In the genomic region with DNA sequence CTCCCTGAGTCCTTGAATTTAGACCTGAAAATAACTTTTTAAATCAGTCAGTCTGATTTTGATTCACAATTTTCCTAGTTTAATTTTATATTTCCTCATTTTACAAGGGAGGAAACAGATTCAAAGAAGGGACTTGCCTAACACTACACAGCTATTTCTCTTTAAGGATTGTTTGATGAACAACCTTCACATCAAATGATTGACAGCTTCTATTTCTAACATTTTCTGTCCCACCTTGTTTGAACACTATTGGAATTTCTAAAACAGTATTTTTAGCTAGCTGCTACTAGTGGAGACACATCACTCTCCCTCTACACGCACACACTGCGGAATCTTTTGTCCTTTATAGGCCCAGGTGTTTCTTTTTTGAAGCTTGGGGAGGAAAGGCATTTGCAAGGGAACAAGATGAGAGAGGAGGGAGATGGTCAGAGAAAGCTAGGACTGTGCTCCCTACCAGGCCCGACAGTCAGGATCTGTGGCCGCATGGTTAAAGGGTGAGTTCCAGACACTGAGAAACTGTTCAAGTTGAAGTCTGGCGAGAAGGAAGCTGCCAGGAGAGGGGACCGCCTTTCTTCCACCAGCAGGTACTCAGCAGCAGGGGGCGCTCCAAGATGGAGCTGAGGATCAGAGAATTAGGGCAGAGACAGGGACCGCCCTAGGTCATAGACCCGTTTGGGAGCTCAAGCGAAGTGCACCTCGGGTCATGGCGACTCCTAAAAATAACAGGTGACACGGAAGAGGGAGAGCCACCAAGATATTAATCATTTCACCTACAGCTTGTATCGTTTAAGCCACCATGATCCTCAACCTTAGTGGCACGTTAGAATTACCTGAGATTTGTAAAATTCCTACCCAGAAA, we compare ENCODE assay signal across 8 cellular contexts. TPM values are rescaled to one million over a fixed set of nuclear protein-coding genes. Genes with fewer than 3 reads are reported as not detected.
DNase-seq lines count a peak whose midpoint lies in the region; ATAC-seq lines count a peak whose summit lies in the region.

No MANE protein-coding gene starts in this region.

- H3K4me3 Mint-ChIP-seq in activated naive CD4-positive, alpha-beta T cell treated with anti-CD3 and anti-CD28 coated beads, Interleukin-2, amount 50 U/mL, for 24 hours = peak overlapping the region; percentile 15

- no peaks in the 10 kb centered on the region for H3K9me3 Mint-ChIP-seq in activated naive CD4-positive, alpha-beta T cell treated with anti-CD3 and anti-CD28 coated beads, Interleukin-2, amount 50 U/mL, for 24 hours

- H3K27me3 Mint-ChIP-seq in activated naive CD4-positive, alpha-beta T cell treated with anti-CD3 and anti-CD28 coated beads, Interleukin-2, amount 50 U/mL, for 24 hours = peaks cover 2% of the 10 kb centered on the region

- no peaks in the 10 kb centered on the region for H3K36me3 Mint-ChIP-seq in activated naive CD4-positive, alpha-beta T cell treated with anti-CD3 and anti-CD28 coated beads, Interleukin-2, amount 50 U/mL, for 24 hours

- ATAC-seq in GM19043 (IDR thresholded peaks at IDR 0.05; ENCODE audit: low read depth, unreplicated experiment) (peak; percentile 45), HG03354 (IDR thresholded peaks at IDR 0.05; ENCODE audit: poor library complexity, severe bottlenecking, unreplicated experiment) (peak; percentile 79)

- no peak overlapping the region for H3K27ac Mint-ChIP-seq in activated naive CD4-positive, alpha-beta T cell treated with anti-CD3 and anti-CD28 coated beads, Interleukin-2, amount 50 U/mL, for 24 hours

- peaks cover 25% of the 10 kb centered on the region for H3K4me1 Mint-ChIP-seq in activated naive CD4-positive, alpha-beta T cell treated with anti-CD3 and anti-CD28 coated beads, Interleukin-2, amount 50 U/mL, for 24 hours

- peak; percentile 33 to 37 for DNase-seq in AML-193 (lab: John Stamatoyannopoulos, UW)
- DNase-seq in SK-N-DZ (ENCODE audit: low spot score) = peak; percentile 34
- peak; percentile 87 for DNase-seq in islet precursor cell
- DNase-seq in stimulated activated CD8-positive, alpha-beta memory T cell treated with anti-CD3 and anti-CD28 coated beads, Interleukin-15, amount 100 ng/mL, for 4 hours (ENCODE audit: low read depth in 2 of 2) = peak; percentile 19 to 42
- no peak for DNase-seq in cerebellar nuclear complex (lab: John Stamatoyannopoulos, UW)

RNA-seq across cellular contexts. Expression of gene DNAJC12, which starts 49.7 kb away (rescaled TPM):
- 57.7 and 68.6 TPM in 2 replicates for polyA plus RNA-seq in SK-N-DZ (2014; cell fraction: cytosol; rRNA removed)
- 45.8 and 47.0 TPM in 2 replicates for polyA plus RNA-seq in SK-N-DZ (2014; cell fraction: nucleus; rRNA removed)

Comparison
In these comparisons a context has a peak if more than half of its experiments do, and no peak if none do; other contexts are left out.
1. DNase-seq: peak in AML-193 (2 of 2), SK-N-DZ (single experiment), islet precursor cell (single experiment) and stimulated activated CD8-positive, alpha-beta memory T cell treated with anti-CD3 and anti-CD28 coated beads, Interleukin-15, amount 100 ng/mL, for 4 hours (2 of 2); none in cerebellar nuclear complex (0 of 2).